ENCODE assay signal across 23 cellular contexts in the genomic region with DNA sequence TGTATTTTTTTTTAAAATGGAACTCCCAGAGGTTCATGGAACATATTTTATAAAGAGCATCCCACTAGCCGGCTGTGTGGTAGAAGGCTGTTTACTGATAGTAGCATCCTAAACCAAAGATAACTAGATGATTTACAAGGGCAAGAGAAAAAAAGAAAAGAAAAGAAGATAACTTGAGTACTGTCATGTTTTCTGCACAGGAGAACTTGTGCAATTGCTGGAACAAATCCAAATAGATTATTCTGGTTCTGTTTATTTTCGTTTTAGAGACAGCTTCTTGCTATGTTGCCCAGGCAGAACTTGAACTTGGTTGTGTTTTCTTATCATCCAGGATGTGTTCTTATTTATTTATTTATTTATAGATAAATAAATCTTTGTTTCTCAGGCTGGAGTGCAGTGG. TPM values are rescaled to one million over a fixed set of nuclear protein-coding genes. Genes with fewer than 3 reads are reported as not detected.
DNase-seq lines count a peak whose midpoint lies in the region; ATAC-seq, FAIRE-seq and TF ChIP-seq lines count a peak whose summit lies in the region.
"Had no signal": no experiment of that assay in that cellular context is flagged by ENCODE, and none has a peak within 500 bp of the region (broad histone marks: within the 10 kb centered on the region; RNA-seq: fewer than 3 reads in every experiment).

No MANE protein-coding gene starts in this region.

- TF ChIP-seq POLR2A in IMR-90 (IDR thresholded peaks at IDR 0.05; ENCODE audit: low read depth, low read length) = no peak
- no peak for TF ChIP-seq POLR2A in prostate gland (IDR thresholded peaks at IDR 0.05)

- POLR2A ChIA-PET in IMR-90 (lab: Charles Lee; ENCODE audit: unreplicated experiment) = no interaction called here

- no CpG with 5 or more reads among the region's 2 CpGs for WGBS in IMR-90 (ENCODE audit: extremely low coverage in 2 of 2, insufficient read length in 1 of 2), 2 experiments
- WGBS in right cardiac atrium = 21% methylated on average over 2 of the region's 2 CpGs
- WGBS in prostate gland = 40% methylated on average over 2 of the region's 2 CpGs

- H3K79me1 ChIP-seq in IMR-90 (ENCODE audit: low read depth in 1 of 2, low read length in 2 of 2) = no peaks in the 10 kb centered on the region

- no peak overlapping the region for H2BK15ac ChIP-seq in IMR-90 (ENCODE audit: low read depth, low read length)

- no peak overlapping the region for H2AFZ ChIP-seq in IMR-90 (replicated peaks; ENCODE audit: low read length, poor library complexity)

- ATAC-seq in IMR-90 (ENCODE audit: low read depth) (no peak), right cardiac atrium (peak; percentile 25 to 39)
- ATAC-seq: activated CD8-positive, alpha-beta T cell treated with anti-CD3 and anti-CD28 coated beads for 36 hours; mucosa of descending colon had no signal

- intact Hi-C loops in IMR-90 (cut with micrococcal nuclease) = no loop called here
- intact Hi-C loops in right cardiac atrium (cut with DNase I) = loop anchor here in 2 of 4 donors (5.0 to 10.0 kb wide), 2 partner anchors 56 to 58 kb away; no protein-coding TSS in a partner anchor
- intact Hi-C loops in colonic mucosa (cut with DNase I) = loop anchor here (5.0 kb wide), 1 partner anchor 58 kb away; no protein-coding TSS in a partner anchor
- intact Hi-C loops in prostate gland (cut with DNase I) = loop anchor here (2.0 kb wide), 1 partner anchor 60 kb away; no protein-coding TSS in a partner anchor

- H3K27me3 ChIP-seq in IMR-90 (ENCODE audit: control insufficient read depth, insufficient read depth, low read length) (no peaks in the 10 kb centered on the region), brain microvascular endothelial cell (replicated peaks) (no peaks in the 10 kb centered on the region), right cardiac atrium (ENCODE audit: control insufficient read depth, insufficient read depth) (no peaks in the 10 kb centered on the region), colonic mucosa (no peaks in the 10 kb centered on the region), prostate gland (replicated peaks; ENCODE audit: insufficient read depth) (no peaks in the 10 kb centered on the region)

- BruUV-seq in IMR-90 (replicated peaks; lab: Mats Ljungman, UMichigan) = no TSS peak

- no peaks in the 10 kb centered on the region; the same call in 1 of the 2 replicates for H3K9me1 ChIP-seq in IMR-90 (ENCODE audit: insufficient read depth, low read length)

- TF ChIP-seq CTCF in IMR-90 (conservative IDR thresholded peaks at IDR 0.05; ENCODE audit: low read depth, low read length) = no peak
- no peak for TF ChIP-seq CTCF in brain microvascular endothelial cell (IDR thresholded peaks at IDR 0.05; ENCODE audit: low read depth, low read length, missing control alignments)
- no peak for TF ChIP-seq CTCF in colonic mucosa (IDR thresholded peaks at IDR 0.05)
- TF ChIP-seq CTCF in prostate gland (IDR thresholded peaks at IDR 0.05) = no peak

- H4K91ac ChIP-seq in IMR-90 (ENCODE audit: insufficient read depth, low read depth, low read length) = no peak overlapping the region

- H4K8ac ChIP-seq in IMR-90 (ENCODE audit: low read depth in 2 of 2, low read length in 2 of 2) = no peak overlapping the region

- H3K4ac ChIP-seq in IMR-90 (ENCODE audit: low read depth, low read length) = no peak overlapping the region

- no peak overlapping the region for H3K56ac ChIP-seq in IMR-90 (ENCODE audit: extremely low read depth, insufficient read depth, low read length)

- TF ChIP-seq RAD21 in IMR-90 (IDR thresholded peaks at IDR 0.05; ENCODE audit: low read length) = no peak

- no peak overlapping the region for H3K14ac ChIP-seq in IMR-90 (replicated peaks; ENCODE audit: low read depth, low read length)

- H3K4me3 ChIP-seq in IMR-90 (ENCODE audit: insufficient read depth, low read depth, low read length) (no peak overlapping the region), brain microvascular endothelial cell (ENCODE audit: low read depth, low read length) (no peak overlapping the region), right cardiac atrium (ENCODE audit: low read length) (no peak overlapping the region), colonic mucosa (no peak overlapping the region), prostate gland (no peak overlapping the region)
- H3K4me3 ChIP-seq: mucosa of descending colon had no signal

- H3K9ac ChIP-seq in IMR-90 (ENCODE audit: low read depth, low read length) (no peak overlapping the region), colonic mucosa (ENCODE audit: low read depth in 2 of 2, low read length in 2 of 2) (no peak overlapping the region)
- H3K9ac ChIP-seq: KMS-11 had no signal

- no peak overlapping the region for H2BK120ac ChIP-seq in IMR-90 (ENCODE audit: low read depth, low read length)

- H3K23ac ChIP-seq in IMR-90 (ENCODE audit: low read depth, low read length) = no peak overlapping the region

- no peaks in the 10 kb centered on the region for H3K36me3 ChIP-seq in IMR-90 (ENCODE audit: control insufficient read depth, insufficient read depth, low read length)
- H3K36me3 ChIP-seq in brain microvascular endothelial cell (replicated peaks) = no peaks in the 10 kb centered on the region
- H3K36me3 ChIP-seq in colonic mucosa = no peaks in the 10 kb centered on the region
- H3K36me3 ChIP-seq in prostate gland = no peaks in the 10 kb centered on the region

- H3K9me3 ChIP-seq in IMR-90 (ENCODE audit: control insufficient read depth, insufficient read depth, low read length) = no peaks in the 10 kb centered on the region
- no peaks in the 10 kb centered on the region for H3K9me3 ChIP-seq in right cardiac atrium (ENCODE audit: control insufficient read depth, low read length)
- no peaks in the 10 kb centered on the region for H3K9me3 ChIP-seq in colonic mucosa
- no peaks in the 10 kb centered on the region for H3K9me3 ChIP-seq in prostate gland
- H3K9me3 ChIP-seq: mucosa of descending colon had no signal

- no peak overlapping the region for H2AK5ac ChIP-seq in IMR-90 (ENCODE audit: low read depth, low read length)

- no peak overlapping the region for H4K5ac ChIP-seq in IMR-90 (ENCODE audit: low read depth, low read length)

- DNase-seq in IMR-90 (peak; percentile 79), brain microvascular endothelial cell (peak; percentile 22), right cardiac atrium (no peak), renal cortical epithelial cell (ENCODE audit: low read depth) (peak; percentile 52), OCI-M2 (lab: John Stamatoyannopoulos, UW; ENCODE audit: unreplicated experiment) (no peak), colonic mucosa (no peak), frontal cortex (ENCODE audit: low spot score in 2 of 2) (no peak), prostate gland (ENCODE audit: low spot score) (no peak)
- DNase-seq: activated CD4-positive, CD25-positive, alpha-beta regulatory T cell treated with anti-CD3 and anti-CD28 coated beads, Interleukin-2, amount 50 U/mL, for 72 hours; activated CD8-positive, alpha-beta T cell treated with anti-CD3 and anti-CD28 coated beads for 36 hours; amniotic stem cell; dermis blood vessel endothelial cell; glutamatergic neuron; H9; left cardiac atrium; mucosa of descending colon; MV-4-11; NCI-H1694; stimulated activated CD4-positive, alpha-beta T cell treated with anti-CD3 and anti-CD28 coated beads, Interleukin-4, amount 100 ng/mL, for 1 hour; stimulated activated naive CD4-positive, alpha-beta T cell had no signal

- dilution Hi-C loops in IMR-90 (cut with HindIII; ENCODE audit: low sequenced_read_pairs, unreplicated experiment) = no loop called here

- H3K27ac ChIP-seq in IMR-90 (ENCODE audit: insufficient read depth, low read length) (no peak overlapping the region), brain microvascular endothelial cell (no peak overlapping the region), right cardiac atrium (ENCODE audit: low read length) (no peak overlapping the region), colonic mucosa (no peak overlapping the region), prostate gland (peak overlapping the region in 1 of 2 donors; percentile 5)
- H3K27ac ChIP-seq: KMS-11 had no signal

- no peak overlapping the region for H2BK20ac ChIP-seq in IMR-90 (ENCODE audit: low read depth, low read length)

- in situ Hi-C loops in IMR-90 (cut with MboI; ENCODE audit: low sequenced_read_pairs) = no loop called here
- in situ Hi-C loops in brain microvascular endothelial cell (cut with HindIII; ENCODE audit: low pct_ligation_motif_present, low sequenced_read_pairs) = no loop called here

- H4K20me1 ChIP-seq in IMR-90 (ENCODE audit: insufficient read depth, low read length) = no peaks in the 10 kb centered on the region

- FAIRE-seq in frontal cortex (lab: Jason Lieb, UNC) = no peak
- FAIRE-seq: bronchial epithelial cell, G401.6 had no signal

- H2BK5ac ChIP-seq in IMR-90 (ENCODE audit: low read depth, low read length, poor library complexity, severe bottlenecking) = no peak overlapping the region

- CTCF ChIA-PET in IMR-90 (lab: Yijun Ruan, JAX) = interaction anchor here (1.5 kb wide), 1 partner anchor 102 kb away, joined by 3 read pairs; no protein-coding TSS in a partner anchor

- H2AK9ac ChIP-seq in IMR-90 (replicated peaks; ENCODE audit: low read depth, low read length, poor library complexity) = no peak overlapping the region

- H3K4me1 ChIP-seq in IMR-90 (ENCODE audit: control insufficient read depth, insufficient read depth, low read length) (peaks cover 2% of the 10 kb centered on the region; the same call in 1 of the 2 replicates), right cardiac atrium (ENCODE audit: control insufficient read depth, insufficient read depth, low read length) (no peaks in the 10 kb centered on the region), colonic mucosa (no peaks in the 10 kb centered on the region), prostate gland (replicated peaks) (no peaks in the 10 kb centered on the region)

- H3K4me2 ChIP-seq in IMR-90 (ENCODE audit: low read depth, low read length) = no peak overlapping the region
- H3K4me2 ChIP-seq: KMS-11 had no signal

- no peak overlapping the region for H3K18ac ChIP-seq in IMR-90 (ENCODE audit: low read depth, low read length)

RNA-seq across cellular contexts. Expression of a gene that starts 20.9 kb away (rescaled TPM):
- 15.8 and 16.1 TPM in 2 replicates for total RNA-seq in IMR-90 (2012; rRNA removed)
- 5.5 TPM in 2 replicates for polyA plus RNA-seq in IMR-90 (2012; rRNA removed)
- polyA plus RNA-seq in IMR-90 (2012; cell fraction: cytosol; rRNA removed) = 4.0 and 4.4 TPM in 2 replicates
- 2.7 and 6.1 TPM in 2 replicates for polyA plus RNA-seq in IMR-90 (2012; cell fraction: nucleus; rRNA removed; ENCODE audit: low replicate concordance)
- 1 to 10 TPM; 7.5 to 10.0 (median 8.9) TPM for total RNA-seq in right cardiac atrium
- 3.3 TPM for polyA plus RNA-seq in right cardiac atrium
- 6.8 and 36.1 TPM in 2 replicates for total RNA-seq in renal cortical epithelial cell
- 10 to 100 TPM; 21.2 to 22.8 TPM for total RNA-seq in colonic mucosa
- 13.0 TPM for total RNA-seq in frontal cortex
- 10 to 100 TPM; 10.4 to 18.9 TPM for total RNA-seq in prostate gland

RNA-seq across cellular contexts. Expression of a gene that starts 53.0 kb away (rescaled TPM):
- total RNA-seq in IMR-90 (2012; rRNA removed) = 86.7 and 93.9 TPM in 2 replicates
- polyA plus RNA-seq in IMR-90 (2012; rRNA removed) = 8.0 and 12.3 TPM in 2 replicates
- polyA plus RNA-seq in IMR-90 (2012; cell fraction: cytosol; rRNA removed) = 1.9 and 2.6 TPM in 2 replicates
- polyA plus RNA-seq in IMR-90 (2012; cell fraction: nucleus; rRNA removed; ENCODE audit: low replicate concordance) = 3.6 and 15.2 TPM in 2 replicates
- 10 to 100 TPM; 21.8 to 28.2 (median 25.4) TPM for total RNA-seq in right cardiac atrium
- polyA plus RNA-seq in right cardiac atrium = 5.3 TPM
- 47.1 and 64.5 TPM in 2 replicates for total RNA-seq in renal cortical epithelial cell
- 10 to 100 TPM; 26.7 to 42.0 TPM for total RNA-seq in colonic mucosa
- total RNA-seq in frontal cortex = 72.2 TPM
- 10 to 100 TPM; 35.7 to 50.0 TPM for total RNA-seq in prostate gland

Comparison
In these comparisons a context has a peak if more than half of its experiments do, and no peak if none do; other contexts are left out.
1. DNase-seq: peak in IMR-90 (single experiment), brain microvascular endothelial cell (single experiment) and renal cortical epithelial cell (single experiment); none in right cardiac atrium (0 of 3), OCI-M2 (single experiment), colonic mucosa (single experiment), frontal cortex (0 of 2) and prostate gland (single experiment).